ENCODE assay signal across 1 cellular context in the genomic region with DNA sequence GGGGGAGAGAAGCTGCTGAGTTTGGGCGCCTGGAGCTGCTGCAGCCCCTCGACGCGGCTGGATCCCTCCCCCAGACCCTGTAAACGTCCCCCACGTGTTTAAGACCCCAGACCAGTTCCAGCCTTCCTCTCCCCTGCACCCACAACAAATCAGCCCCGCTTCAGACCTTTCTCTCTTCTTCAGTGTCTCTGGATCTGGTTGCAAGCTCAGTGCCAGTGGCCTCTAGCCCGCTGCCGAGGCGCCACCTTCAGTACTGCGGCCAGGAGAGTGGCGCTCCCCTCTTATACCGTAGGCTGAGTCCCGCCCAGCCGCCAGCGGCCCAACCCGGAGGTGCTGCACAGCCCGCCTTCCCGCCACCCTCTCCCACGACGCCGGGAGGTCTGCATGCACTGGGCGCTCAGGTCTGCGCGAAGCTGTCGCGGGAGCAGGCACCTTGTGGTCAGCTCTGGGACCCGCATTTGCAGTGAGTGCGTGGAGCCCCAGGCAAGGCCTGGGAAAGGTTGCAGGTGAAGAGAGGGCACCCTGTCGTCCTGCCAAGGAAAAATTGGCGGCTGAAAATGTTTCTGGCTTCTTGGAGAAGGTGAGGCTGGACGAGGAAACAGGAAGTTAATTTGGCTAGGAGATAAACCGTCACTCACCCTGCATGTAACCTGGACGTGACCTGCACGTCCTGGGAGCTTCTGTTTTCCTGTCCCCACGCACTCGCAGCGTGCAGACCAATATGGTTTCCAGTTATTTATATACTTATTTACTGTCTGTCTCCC.
TF ChIP-seq lines count a peak whose summit lies in the region.

TSS of gene C2CD4B (minus strand) at position 257 of the 764 bp plus-strand sequence. CDS start 301 bp downstream, outside the sequence.

TF ChIP-seq in H1, 55 proteins besides CTCF, POLR2A, EP300 and RAD21 (continued from another document):
- TF ChIP-seq SIN3A (conservative IDR thresholded peaks at IDR 0.05 in 1 of 2, IDR thresholded peaks at IDR 0.05 in 1 of 2; ENCODE audit: low read depth in 1 of 2, low read length in 2 of 2) (no peak), SIRT6 (IDR thresholded peaks at IDR 0.05; ENCODE audit: low read length) (no peak), CHD2 (IDR thresholded peaks at IDR 0.05; ENCODE audit: low read length) (no peak), MAFK (IDR thresholded peaks at IDR 0.05; ENCODE audit: low read depth, low read length) (no peak)
